ENCODE assay signal across 22 cellular contexts in genomic region chr19:11463391-11463790, GRCh38. TPM values are rescaled to one million over a fixed set of nuclear protein-coding genes. Genes with fewer than 3 reads are reported as not detected.
DNase-seq lines count a peak whose midpoint lies in the region; ATAC-seq, FAIRE-seq and TF ChIP-seq lines count a peak whose summit lies in the region.
"Had no signal": no experiment of that assay in that cellular context is flagged by ENCODE, and none has a peak within 500 bp of the region (broad histone marks: within the 10 kb centered on the region; RNA-seq: fewer than 3 reads in every experiment).

No MANE protein-coding gene starts in this region.

- no peaks in the 10 kb centered on the region for H3K36me3 ChIP-seq in K562 (ENCODE audit: control insufficient read depth, insufficient read depth, low read length)
- H3K36me3 ChIP-seq: heart left ventricle, lower lobe of right lung, pancreas, sigmoid colon, upper lobe of left lung had no signal

- BruUV-seq in K562 (replicated peaks; lab: Mats Ljungman, UMichigan) = no TSS peak

- H4K20me1 ChIP-seq in K562 (replicated peaks; ENCODE audit: control insufficient read depth, insufficient read depth, low read length) = 0 out of 2 replicates have a peak, but pooled peaks cover 3% of the 10 kb centered on the region

- no peaks in the 10 kb centered on the region for H3K4me1 Mint-ChIP-seq in activated T-cell treated with anti-CD3 and anti-CD28 coated beads, Interleukin-2, amount 50 U/mL, for 72 hours (ENCODE audit: low read depth)
- peaks cover 5% of the 10 kb centered on the region for H3K4me1 Mint-ChIP-seq in stimulated activated effector memory CD8-positive, alpha-beta T cell treated with anti-CD3 and anti-CD28 coated beads, Interleukin-12 subunit alpha, Interleukin-12 subunit beta, amount 100 ng/mL, for 72 hours
- H3K4me1 Mint-ChIP-seq: stimulated activated naive CD8-positive, alpha-beta T cell treated with anti-CD3 and anti-CD28 coated beads, Interleukin-15, amount 100 ng/mL, for 72 hours had no signal

- in situ Hi-C loops in K562 (cut with MboI) = no loop called here
- in situ Hi-C loops in KBM-7 (cut with MboI; ENCODE audit: low pct_unique_long_range_greater_than_20kb, low sequenced_read_pairs) = no loop called here

- no peaks in the 10 kb centered on the region for H3K9me3 Mint-ChIP-seq in activated T-cell treated with anti-CD3 and anti-CD28 coated beads, Interleukin-2, amount 50 U/mL, for 72 hours
- no peaks in the 10 kb centered on the region for H3K9me3 Mint-ChIP-seq in stimulated activated effector memory CD8-positive, alpha-beta T cell treated with anti-CD3 and anti-CD28 coated beads, Interleukin-12 subunit alpha, Interleukin-12 subunit beta, amount 100 ng/mL, for 72 hours
- H3K9me3 Mint-ChIP-seq: stimulated activated naive CD8-positive, alpha-beta T cell treated with anti-CD3 and anti-CD28 coated beads, Interleukin-15, amount 100 ng/mL, for 72 hours had no signal

- CTCF ChIA-PET in K562 (lab: Yijun Ruan, JAX; ENCODE audit: low intra/inter-chr PET ratio) = no interaction called here

- H3K9me1 ChIP-seq in K562 (ENCODE audit: control insufficient read depth, insufficient read depth, low read length) = no peaks in the 10 kb centered on the region

- no peaks in the 10 kb centered on the region for H3K36me3 Mint-ChIP-seq in activated T-cell treated with anti-CD3 and anti-CD28 coated beads, Interleukin-2, amount 50 U/mL, for 72 hours (ENCODE audit: insufficient read depth in 2 of 2)
- H3K36me3 Mint-ChIP-seq in stimulated activated effector memory CD8-positive, alpha-beta T cell treated with anti-CD3 and anti-CD28 coated beads, Interleukin-12 subunit alpha, Interleukin-12 subunit beta, amount 100 ng/mL, for 72 hours = no peaks in the 10 kb centered on the region

- no peak overlapping the region for H3K27ac ChIP-seq in K562 (ENCODE audit: extremely low read depth, low read depth, low read length)
- H3K27ac ChIP-seq: heart left ventricle, lower lobe of right lung, pancreas, sigmoid colon, upper lobe of left lung had no signal

- no peak overlapping the region for H3K4me2 ChIP-seq in K562 (ENCODE audit: insufficient read depth, low read length)

- peaks cover 12% of the 10 kb centered on the region for H3K27me3 Mint-ChIP-seq in activated T-cell treated with anti-CD3 and anti-CD28 coated beads, Interleukin-2, amount 50 U/mL, for 72 hours (ENCODE audit: low read depth)

- no peak overlapping the region for H3K4me3 Mint-ChIP-seq in activated T-cell treated with anti-CD3 and anti-CD28 coated beads, Interleukin-2, amount 50 U/mL, for 72 hours
- H3K4me3 Mint-ChIP-seq in stimulated activated effector memory CD8-positive, alpha-beta T cell treated with anti-CD3 and anti-CD28 coated beads, Interleukin-12 subunit alpha, Interleukin-12 subunit beta, amount 100 ng/mL, for 72 hours = no peak overlapping the region
- H3K4me3 Mint-ChIP-seq: stimulated activated naive CD8-positive, alpha-beta T cell treated with anti-CD3 and anti-CD28 coated beads, Interleukin-15, amount 100 ng/mL, for 72 hours had no signal

- peak; percentile 44 for ATAC-seq in activated T-cell treated with anti-CD3 and anti-CD28 coated beads, Interleukin-2, amount 50 U/mL, for 72 hours (replicated peaks in 1 of 2)
- no peak; the same call in 2 of the 3 replicates for ATAC-seq in K562
- ATAC-seq in stimulated activated effector memory CD8-positive, alpha-beta T cell treated with anti-CD3 and anti-CD28 coated beads, Interleukin-12 subunit alpha, Interleukin-12 subunit beta, amount 100 ng/mL, for 72 hours = peak; percentile 77
- ATAC-seq: heart left ventricle; lower lobe of right lung; pancreas; stimulated activated naive CD8-positive, alpha-beta T cell treated with anti-CD3 and anti-CD28 coated beads, Interleukin-15, amount 100 ng/mL, for 72 hours had no signal

- intact Hi-C loops in K562 (cut with micrococcal nuclease) = no loop called here

- TF ChIP-seq CTCF in K562 (IDR thresholded peaks at IDR 0.05 in 2 of 3, conservative IDR thresholded peaks at IDR 0.05 in 1 of 3; ENCODE audit: insufficient read depth in 2 of 3, low read depth in 1 of 3, low read length in 3 of 3) = no peak

- H3K4me1 ChIP-seq in K562 (replicated peaks in 1 of 2; ENCODE audit: control insufficient read depth in 2 of 2, insufficient read depth in 2 of 2, low read length in 2 of 2) = peaks cover 0 to 9% of the 10 kb centered on the region in 2 experiments; a peak in 1 of 5 replicates
- H3K4me1 ChIP-seq: heart left ventricle, lower lobe of right lung, pancreas, sigmoid colon, upper lobe of left lung had no signal

- DNase-seq in activated T-cell treated with anti-CD3 and anti-CD28 coated beads, Interleukin-2, amount 50 U/mL, for 72 hours = no peak
- DNase-seq in activated T-cell treated with anti-CD3 and anti-CD28 coated beads for 4 hours (no peak), K562 (ENCODE audit: extremely low read depth in 1 of 4, low spot score in 3 of 4) (no peak), KBM-7 (no peak)
- no peak for DNase-seq in stimulated activated effector memory CD8-positive, alpha-beta T cell treated with anti-CD3 and anti-CD28 coated beads, Interleukin-12 subunit alpha, Interleukin-12 subunit beta, amount 100 ng/mL, for 72 hours (ENCODE audit: low spot score in 2 of 2)
- DNase-seq in stimulated activated CD4-positive, alpha-beta T cell treated with anti-CD3 and anti-CD28 coated beads, Interleukin-2, amount 100 ng/mL, for 48 hours = no peak
- DNase-seq: activated naive CD4-positive, alpha-beta T cell; anterior cingulate cortex; cerebellar nuclear complex; DND-41; heart left ventricle; lower lobe of right lung; NCI-H1105 treated with DMSO at 0.1 percent for 48 hours; NCI-H510A; pancreas; sigmoid colon; stimulated activated naive CD8-positive, alpha-beta T cell treated with anti-CD3 and anti-CD28 coated beads, Interleukin-15, amount 100 ng/mL, for 72 hours; SW 1271; upper lobe of left lung had no signal

- no peak for TF ChIP-seq RAD21 in K562 (CRISPR knock-in tag; conservative IDR thresholded peaks at IDR 0.05 in 1 of 2, IDR thresholded peaks at IDR 0.05 in 1 of 2)

- FAIRE-seq in K562 (lab: Jason Lieb, UNC) = no peak
- FAIRE-seq: pancreas had no signal

- no peak for TF ChIP-seq EP300 in K562 (IDR thresholded peaks at IDR 0.05; ENCODE audit: low read length)

- H3K9ac ChIP-seq in K562 (ENCODE audit: insufficient read depth in 1 of 2, low read depth in 2 of 2, low read length in 2 of 2) = no peak overlapping the region

- H3K27ac Mint-ChIP-seq in activated T-cell treated with anti-CD3 and anti-CD28 coated beads, Interleukin-2, amount 50 U/mL, for 72 hours = no peak overlapping the region
- no peak overlapping the region for H3K27ac Mint-ChIP-seq in stimulated activated effector memory CD8-positive, alpha-beta T cell treated with anti-CD3 and anti-CD28 coated beads, Interleukin-12 subunit alpha, Interleukin-12 subunit beta, amount 100 ng/mL, for 72 hours

- no peaks in the 10 kb centered on the region for H3K79me2 ChIP-seq in K562 (ENCODE audit: control insufficient read depth, insufficient read depth, low read length)

- POLR2A ChIA-PET in K562 (lab: Yijun Ruan, JAX) = interaction anchor here (0.6 kb wide), 1 partner anchor 13 kb away, joined by 3 read pairs; no protein-coding TSS in a partner anchor

- H3K9me3 ChIP-seq in K562 (replicated peaks; ENCODE audit: control insufficient read depth, insufficient read depth, low read depth, low read length) = no peaks in the 10 kb centered on the region
- H3K9me3 ChIP-seq: heart left ventricle, lower lobe of right lung, pancreas, sigmoid colon, upper lobe of left lung had no signal

- H2AFZ ChIP-seq in K562 (ENCODE audit: low read depth, low read length) = no peak overlapping the region

- H3K4me3 ChIP-seq in K562 = no peak overlapping the region
- H3K4me3 ChIP-seq: heart left ventricle, lower lobe of right lung, pancreas, sigmoid colon, upper lobe of left lung had no signal

- H3K27me3 ChIP-seq in K562 (ENCODE audit: control insufficient read depth in 2 of 2, insufficient read depth in 2 of 2, low read length in 2 of 2) = peaks cover 7 to 34% of the 10 kb centered on the region in 2 experiments
- H3K27me3 ChIP-seq: pancreas, upper lobe of left lung had no signal

- WGBS in K562 (ENCODE audit: insufficient coverage, low coverage, missing lambda C conversion rate) = 8% methylated on average over 12 of the region's 12 CpGs

- TF ChIP-seq POLR2A in K562 (conservative IDR thresholded peaks at IDR 0.05) = no peak

RNA-seq across cellular contexts. Expression of gene ELAVL3, which starts 17.5 kb away (rescaled TPM):
- under 1 TPM in 1 of 2 donors, not detected in 1; 0.48 TPM for total RNA-seq in activated T-cell treated with anti-CD3 and anti-CD28 coated beads, Interleukin-2, amount 50 U/mL, for 72 hours
- not detected in 2 replicates for total RNA-seq in K562 (2011; cell fraction: chromatin; rRNA removed; ENCODE audit: low replicate concordance)
- not detected in 2 replicates for total RNA-seq in K562 (2011; cell fraction: nucleolus; rRNA removed)
- not detected in 2 replicates for total RNA-seq in K562 (2011; cell fraction: nucleoplasm; rRNA removed)
- total RNA-seq in K562 (2014; rRNA removed) (0.16 TPM in 1 of 2 replicates, not detected in the other), K562 (2014; rRNA removed; fragmentation: Illumina TruSeq; extraction: Trizol) (not detected in 2 replicates), K562 (2015; rRNA removed; fragmentation: Illumina TruSeq; extraction: Trizol) (not detected in 2 replicates), K562 (2021) (not detected in 2 replicates)
- polyA plus RNA-seq in K562 (2011; rRNA removed) (not detected in 2 replicates), K562 (2014; fragmentation: Illumina TruSeq; extraction: Trizol) (not detected in 2 replicates), K562 (2014; fragmentation: Nextera tagmentation; extraction: Ambion mirVana) (not detected), K562 (2014; rRNA removed) (not detected in 2 replicates)
- not detected in 2 replicates for polyA plus RNA-seq in K562 (2011; cell fraction: cytosol; rRNA removed)
- polyA plus RNA-seq in K562 (2011; cell fraction: nucleus; rRNA removed) = not detected in 2 replicates
- polyA plus RNA-seq in K562 (2012) = 0.01 TPM in 1 of 2 replicates, not detected in the other
- not detected in 2 replicates for polyA minus RNA-seq in K562 (2011; rRNA and poly(A)+ RNA removed)
- polyA minus RNA-seq in K562 (2011; cell fraction: cytosol; rRNA and poly(A)+ RNA removed) = not detected in 2 replicates
- not detected in 2 replicates for polyA minus RNA-seq in K562 (2011; cell fraction: nucleus; rRNA and poly(A)+ RNA removed)
- total RNA-seq: HT-29, lower lobe of right lung had no signal
- polyA plus RNA-seq: AG04450, fibroblast of lung had no signal

RNA-seq across cellular contexts. Expression of gene PRKCSH, which starts 28.0 kb away (rescaled TPM):
- 100 to 1,000 TPM; 253 to 266 TPM for total RNA-seq in activated T-cell treated with anti-CD3 and anti-CD28 coated beads, Interleukin-2, amount 50 U/mL, for 72 hours
- 161 and 438 TPM in 2 replicates for total RNA-seq in K562 (2011; cell fraction: chromatin; rRNA removed; ENCODE audit: low replicate concordance)
- 419 and 446 TPM in 2 replicates for total RNA-seq in K562 (2011; cell fraction: nucleolus; rRNA removed)
- 236 and 271 TPM in 2 replicates for total RNA-seq in K562 (2011; cell fraction: nucleoplasm; rRNA removed)
- total RNA-seq in K562 (2014; rRNA removed) = 99.4 and 135 TPM in 2 replicates
- 25.6 and 28.4 TPM in 2 replicates for total RNA-seq in K562 (2014; rRNA removed; fragmentation: Illumina TruSeq; extraction: Trizol)
- 48.1 and 52.1 TPM in 2 replicates for total RNA-seq in K562 (2015; rRNA removed; fragmentation: Illumina TruSeq; extraction: Trizol)
- 297 and 303 TPM in 2 replicates for total RNA-seq in K562 (2021)
- 39.1 and 96.2 TPM in 2 replicates for polyA plus RNA-seq in K562 (2011; rRNA removed)
- polyA plus RNA-seq in K562 (2011; cell fraction: cytosol; rRNA removed) = 68.3 and 79.6 TPM in 2 replicates
- 221 and 243 TPM in 2 replicates for polyA plus RNA-seq in K562 (2011; cell fraction: nucleus; rRNA removed)
- polyA plus RNA-seq in K562 (2012) = 242 and 451 TPM in 2 replicates
- 155 and 235 TPM in 2 replicates for polyA plus RNA-seq in K562 (2014; fragmentation: Illumina TruSeq; extraction: Trizol)
- 1 to 10 TPM; 2.3 to 6.9 TPM for polyA plus RNA-seq in K562 (2014; fragmentation: Nextera tagmentation; extraction: Ambion mirVana)
- 76.5 and 88.9 TPM in 2 replicates for polyA plus RNA-seq in K562 (2014; rRNA removed)
- 31.6 and 32.5 TPM in 2 replicates for polyA minus RNA-seq in K562 (2011; rRNA and poly(A)+ RNA removed)
- 147 and 227 TPM in 2 replicates for polyA minus RNA-seq in K562 (2011; cell fraction: cytosol; rRNA and poly(A)+ RNA removed)
- 56.5 and 75.8 TPM in 2 replicates for polyA minus RNA-seq in K562 (2011; cell fraction: nucleus; rRNA and poly(A)+ RNA removed)

RNA-seq across cellular contexts. Expression of gene ODAD3, which starts 28.5 kb away (rescaled TPM):
- under 1 TPM; 0.16 to 0.50 TPM for total RNA-seq in activated T-cell treated with anti-CD3 and anti-CD28 coated beads, Interleukin-2, amount 50 U/mL, for 72 hours
- 0.25 and 0.74 TPM in 2 replicates for total RNA-seq in K562 (2011; cell fraction: chromatin; rRNA removed; ENCODE audit: low replicate concordance)
- 0.26 and 1.2 TPM in 2 replicates for total RNA-seq in K562 (2011; cell fraction: nucleolus; rRNA removed)
- total RNA-seq in K562 (2011; cell fraction: nucleoplasm; rRNA removed) = 0.29 TPM in 1 of 2 replicates, not detected in the other
- total RNA-seq in K562 (2014; rRNA removed) (0.08 and 0.14 TPM in 2 replicates), K562 (2014; rRNA removed; fragmentation: Illumina TruSeq; extraction: Trizol) (0.11 TPM in 1 of 2 replicates, not detected in the other), K562 (2015; rRNA removed; fragmentation: Illumina TruSeq; extraction: Trizol) (0.08 TPM in 1 of 2 replicates, not detected in the other), K562 (2021) (0.18 and 0.51 TPM in 2 replicates)
- polyA plus RNA-seq in K562 (2011; rRNA removed) (0.19 TPM in 1 of 2 replicates, not detected in the other), K562 (2014; fragmentation: Illumina TruSeq; extraction: Trizol) (0.08 and 0.12 TPM in 2 replicates), K562 (2014; fragmentation: Nextera tagmentation; extraction: Ambion mirVana) (under 1 TPM; 0.07 to 0.18 TPM), K562 (2014; rRNA removed) (0.72 and 1.5 TPM in 2 replicates)
- polyA plus RNA-seq in K562 (2011; cell fraction: cytosol; rRNA removed) = 0.12 TPM in 2 replicates
- 0.54 and 0.66 TPM in 2 replicates for polyA plus RNA-seq in K562 (2011; cell fraction: nucleus; rRNA removed)
- polyA plus RNA-seq in K562 (2012) = 0.16 and 0.19 TPM in 2 replicates
- not detected in 2 replicates for polyA minus RNA-seq in K562 (2011; rRNA and poly(A)+ RNA removed)
- polyA minus RNA-seq in K562 (2011; cell fraction: cytosol; rRNA and poly(A)+ RNA removed) = not detected in 2 replicates
- polyA minus RNA-seq in K562 (2011; cell fraction: nucleus; rRNA and poly(A)+ RNA removed) = 0.13 and 0.22 TPM in 2 replicates
- total RNA-seq: HT-29, sigmoid colon had no signal

RNA-seq across cellular contexts. Expression of gene ZNF653, which starts 42.2 kb away (rescaled TPM):
- 10 to 100 TPM; 10.5 to 12.3 TPM for total RNA-seq in activated T-cell treated with anti-CD3 and anti-CD28 coated beads, Interleukin-2, amount 50 U/mL, for 72 hours
- 12.5 and 24.0 TPM in 2 replicates for total RNA-seq in K562 (2011; cell fraction: chromatin; rRNA removed; ENCODE audit: low replicate concordance)
- 22.4 and 24.2 TPM in 2 replicates for total RNA-seq in K562 (2011; cell fraction: nucleolus; rRNA removed)
- 15.0 and 19.7 TPM in 2 replicates for total RNA-seq in K562 (2011; cell fraction: nucleoplasm; rRNA removed)
- total RNA-seq in K562 (2014; rRNA removed) (3.9 and 7.1 TPM in 2 replicates), K562 (2014; rRNA removed; fragmentation: Illumina TruSeq; extraction: Trizol) (1.4 and 1.6 TPM in 2 replicates), K562 (2015; rRNA removed; fragmentation: Illumina TruSeq; extraction: Trizol) (2.9 and 3.8 TPM in 2 replicates), K562 (2021) (5.6 and 8.0 TPM in 2 replicates)
- polyA plus RNA-seq in K562 (2011; rRNA removed) (7.0 and 7.8 TPM in 2 replicates), K562 (2014; fragmentation: Illumina TruSeq; extraction: Trizol) (4.2 and 5.6 TPM in 2 replicates), K562 (2014; fragmentation: Nextera tagmentation; extraction: Ambion mirVana) (not detected), K562 (2014; rRNA removed) (5.3 and 7.3 TPM in 2 replicates)
- 7.3 and 15.5 TPM in 2 replicates for polyA plus RNA-seq in K562 (2011; cell fraction: cytosol; rRNA removed)
- polyA plus RNA-seq in K562 (2011; cell fraction: nucleus; rRNA removed) = 18.3 and 23.6 TPM in 2 replicates
- polyA plus RNA-seq in K562 (2012) = 5.4 and 6.6 TPM in 2 replicates
- 2.4 and 4.9 TPM in 2 replicates for polyA minus RNA-seq in K562 (2011; rRNA and poly(A)+ RNA removed)
- 3.6 and 4.3 TPM in 2 replicates for polyA minus RNA-seq in K562 (2011; cell fraction: cytosol; rRNA and poly(A)+ RNA removed)
- 4.3 and 5.6 TPM in 2 replicates for polyA minus RNA-seq in K562 (2011; cell fraction: nucleus; rRNA and poly(A)+ RNA removed)

RNA-seq across cellular contexts. Expression of gene RGL3, which starts 44.3 kb away (rescaled TPM):
- not detected for total RNA-seq in activated T-cell treated with anti-CD3 and anti-CD28 coated beads, Interleukin-2, amount 50 U/mL, for 72 hours
- 1.2 and 4.6 TPM in 2 replicates for total RNA-seq in K562 (2011; cell fraction: chromatin; rRNA removed; ENCODE audit: low replicate concordance)
- total RNA-seq in K562 (2011; cell fraction: nucleolus; rRNA removed) = 1.3 and 1.5 TPM in 2 replicates
- 0.38 and 2.1 TPM in 2 replicates for total RNA-seq in K562 (2011; cell fraction: nucleoplasm; rRNA removed)
- 0.16 and 0.32 TPM in 2 replicates for total RNA-seq in K562 (2014; rRNA removed)
- not detected in 2 replicates for total RNA-seq in K562 (2014; rRNA removed; fragmentation: Illumina TruSeq; extraction: Trizol)
- total RNA-seq in K562 (2015; rRNA removed; fragmentation: Illumina TruSeq; extraction: Trizol) = 0.11 TPM in 1 of 2 replicates, not detected in the other
- total RNA-seq in K562 (2021) = 0.40 and 0.58 TPM in 2 replicates
- 0.26 and 0.61 TPM in 2 replicates for polyA plus RNA-seq in K562 (2011; rRNA removed)
- polyA plus RNA-seq in K562 (2011; cell fraction: cytosol; rRNA removed) = 0.34 and 0.40 TPM in 2 replicates
- 2.1 and 3.0 TPM in 2 replicates for polyA plus RNA-seq in K562 (2011; cell fraction: nucleus; rRNA removed)
- polyA plus RNA-seq in K562 (2012) = 0.52 and 1.4 TPM in 2 replicates
- polyA plus RNA-seq in K562 (2014; fragmentation: Illumina TruSeq; extraction: Trizol) = 0.22 TPM in 2 replicates
- not detected for polyA plus RNA-seq in K562 (2014; fragmentation: Nextera tagmentation; extraction: Ambion mirVana)
- 0.09 and 0.12 TPM in 2 replicates for polyA plus RNA-seq in K562 (2014; rRNA removed)
- 0.14 TPM in 1 of 2 replicates, not detected in the other for polyA minus RNA-seq in K562 (2011; rRNA and poly(A)+ RNA removed)
- polyA minus RNA-seq in K562 (2011; cell fraction: cytosol; rRNA and poly(A)+ RNA removed) = 2.7 TPM in 1 of 2 replicates, not detected in the other
- polyA minus RNA-seq in K562 (2011; cell fraction: nucleus; rRNA and poly(A)+ RNA removed) = 0.33 and 0.67 TPM in 2 replicates
